Comparison of ENCODE assay signal across 20 cellular contexts in genomic region chr5:151517122-151517920, GRCh38.
"Had no signal": no experiment of that assay in that cellular context is flagged by ENCODE, and none has a peak within 500 bp of the region (broad histone marks: within the 10 kb centered on the region; RNA-seq: fewer than 3 reads in every experiment).

No MANE protein-coding gene starts in this region.

- H3K9me3 ChIP-seq: MG63, SJCRH30 had no signal

- ATAC-seq: Right ventricle myocardium inferior, SK-N-SH treated with all-trans-retinoic acid at 6 μM for 48 hours had no signal

- H3K27me3 ChIP-seq: SJCRH30 had no signal

- FAIRE-seq: RCC 7860 had no signal

- H3K4me3 ChIP-seq: MG63, SJCRH30 had no signal

- H3K27ac ChIP-seq: SJCRH30 had no signal

- H3K36me3 ChIP-seq: MG63, SJCRH30 had no signal

- H3K4me1 ChIP-seq: SJCRH30 had no signal

- DNase-seq: Karpas-422, KG1, MG63, NCI-H1092, NCI-H1436, NCI-H187, NCI-H2029, NCI-H2081 treated with DMSO at 0.1 percent for 48 hours, NCI-H2171, NCI-H226, NCI-H446, NCI-H510A, NCI-H524 treated with DMSO at 0.1 percent for 48 hours, NCI-H69, NCI-H774, SHP77 treated with DMSO at 0.1 percent for 48 hours, SJCRH30 had no signal
